23 cellular contexts compared by ENCODE assay signal in the genomic region with DNA sequence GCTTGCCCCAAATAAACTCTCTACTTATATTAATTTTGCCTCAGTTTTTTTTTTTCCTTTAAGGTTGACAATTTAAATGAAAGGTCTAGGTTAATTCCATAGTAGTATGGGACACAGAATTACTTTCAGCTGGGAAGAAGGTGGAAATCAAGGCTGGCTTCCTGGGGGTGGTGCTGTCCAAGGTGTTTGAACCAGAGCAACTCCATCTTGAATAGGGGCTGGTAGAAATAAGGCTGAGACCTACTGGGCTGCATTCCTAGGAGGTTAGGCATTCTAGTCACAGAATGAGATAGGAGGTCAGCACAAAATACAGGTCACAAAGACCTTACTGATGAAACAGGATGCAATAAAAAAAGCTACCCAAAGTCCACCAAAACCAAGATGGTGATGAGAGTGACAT.
"Had no signal": no experiment of that assay in that cellular context is flagged by ENCODE, and none has a peak within 500 bp of the region (broad histone marks: within the 10 kb centered on the region; RNA-seq: fewer than 3 reads in every experiment).

No MANE protein-coding gene starts in this region.

- H3K36me3 ChIP-seq: colonic mucosa had no signal

- DNase-seq: activated B cell treated with CpG ODN at 0.5 μM for 24 hours; activated CD4-positive, alpha-beta T cell treated with anti-CD3 and anti-CD28 coated beads for 1 hour; activated CD4-positive, alpha-beta T cell treated with anti-CD3 and anti-CD28 coated beads, Interleukin-2, amount 10 ng/mL, durations not matched to agents 24 days and 14 days; activated CD4-positive, alpha-beta T cell treated with anti-CD3 and anti-CD28 coated beads, Interleukin-2, amount 50 U/mL, for 48 hours; activated gamma-delta T cell; activated naive CD4-positive, alpha-beta T cell treated with anti-CD3 and anti-CD28 coated beads for 36 hours; activated T-cell treated with anti-CD3 and anti-CD28 coated beads, Interleukin-2, amount 50 U/mL, for 48 hours; anterior cingulate cortex; caudate nucleus; colonic mucosa; NCI-H1105 treated with DMSO at 0.1 percent for 48 hours; NCI-H1436 treated with DMSO at 0.1 percent for 48 hours; NCI-H187; NCI-H2081; NCI-H2171; NCI-H2227 treated with DMSO at 0.1 percent for 48 hours; NCI-H446 treated with DMSO at 0.1 percent for 48 hours; NCI-H524 treated with DMSO at 0.1 percent for 48 hours; NCI-H82; PC-9; SHP77 treated with DMSO at 0.1 percent for 48 hours had no signal

- H3K27ac ChIP-seq: colonic mucosa, KMS-11, PC-9 had no signal

- H3K4me1 ChIP-seq: colonic mucosa had no signal

- H3K27me3 ChIP-seq: colonic mucosa had no signal

- H3K9me3 ChIP-seq: colonic mucosa had no signal

- ATAC-seq: activated T-helper 17 cell treated with anti-CD3 and anti-CD28 coated beads, Interleukin-2, amount 50 U/mL, for 72 hours had no signal

- H3K4me3 ChIP-seq: colonic mucosa, PC-9 had no signal

- H3K4me2 ChIP-seq: KMS-11, PC-9 had no signal
